11 cellular contexts compared by ENCODE assay signal in genomic region chr1:93584238-93585003, GRCh38.
A peak's percentile ranks its signal among the peaks of the same experiment; 100 is the strongest.
DNase-seq lines count a peak whose midpoint lies in the region; ATAC-seq, FAIRE-seq and TF ChIP-seq lines count a peak whose summit lies in the region.
"Had no signal": no experiment of that assay in that cellular context is flagged by ENCODE, and none has a peak within 500 bp of the region (broad histone marks: within the 10 kb centered on the region; RNA-seq: fewer than 3 reads in every experiment).

No MANE protein-coding gene starts in this region.

- ATAC-seq in WTC11 (no peak), HG03342 (IDR thresholded peaks at IDR 0.05; ENCODE audit: unreplicated experiment) (no peak)

- no peaks in the 10 kb centered on the region for H3K27me3 Mint-ChIP-seq in WTC11 (ENCODE audit: low read depth)
- peaks cover 6% of the 10 kb centered on the region for H3K27me3 Mint-ChIP-seq in nephron progenitor cell (ENCODE audit: low read depth, poor library complexity)
- H3K27me3 Mint-ChIP-seq in immature natural killer cell (ENCODE audit: low read depth in 3 of 3): peaks cover 0 to 2% (median 0%) of the 10 kb centered on the region in 3 donors

- H3K4me1 Mint-ChIP-seq in WTC11 (peaks cover 8% of the 10 kb centered on the region), nephron progenitor cell (peaks cover 34% of the 10 kb centered on the region), immature natural killer cell (peaks cover 8 to 10% of the 10 kb centered on the region in 2 donors)

- H3K4me3 Mint-ChIP-seq in WTC11 (no peak overlapping the region), nephron progenitor cell (no peak overlapping the region), immature natural killer cell (no peak overlapping the region)

- TF ChIP-seq POLR2A in GM12892 (IDR thresholded peaks at IDR 0.05; ENCODE audit: low read depth, low read length): no peak

- peaks cover 25% of the 10 kb centered on the region for H3K36me3 Mint-ChIP-seq in WTC11
- H3K36me3 Mint-ChIP-seq in nephron progenitor cell (ENCODE audit: low read depth): peaks cover 58% of the 10 kb centered on the region
- no peaks in the 10 kb centered on the region for H3K36me3 Mint-ChIP-seq in immature natural killer cell

- H3K9me3 Mint-ChIP-seq in WTC11: no peaks in the 10 kb centered on the region
- H3K9me3 Mint-ChIP-seq in nephron progenitor cell: no peaks in the 10 kb centered on the region
- no peaks in the 10 kb centered on the region for H3K9me3 Mint-ChIP-seq in immature natural killer cell

- CTCF ChIA-PET in WTC11 (lab: Charles Lee): interaction anchor here (0.8 to 1.2 kb wide), 2 partner anchors 230 to 280 kb away, joined by 3 read pairs; no protein-coding TSS in a partner anchor
- CTCF ChIA-PET in GM10248 (lab: Yijun Ruan, JAX): no interaction called here

- TF ChIP-seq CTCF in WTC11 (IDR thresholded peaks at IDR 0.05): no peak
- no peak for TF ChIP-seq CTCF in fibroblast of villous mesenchyme (IDR thresholded peaks at IDR 0.05; ENCODE audit: insufficient read depth, low read depth, low read length)
- TF ChIP-seq CTCF in nephron progenitor cell (IDR thresholded peaks at IDR 0.05): no peak
- TF ChIP-seq CTCF in GM10248 (IDR thresholded peaks at IDR 0.05; ENCODE audit: control extremely low read depth, extremely low read depth, low read depth, missing control alignments): no peak

- H3K4me3 ChIP-seq in fibroblast of villous mesenchyme (ENCODE audit: low read depth, low read length): no peak overlapping the region

- peak overlapping the region; percentile 88 for H3K27ac Mint-ChIP-seq in WTC11
- H3K27ac Mint-ChIP-seq in nephron progenitor cell: peak overlapping the region; percentile 29
- H3K27ac Mint-ChIP-seq in immature natural killer cell: no peak overlapping the region

- DNase-seq in WTC11 (ENCODE audit: low spot score) (no peak), fibroblast of villous mesenchyme (ENCODE audit: low read depth) (peak; percentile 76), nephron progenitor cell (no peak), ureter (ENCODE audit: low spot score) (peak; percentile 40), immature natural killer cell (no peak), GM12892 (ENCODE audit: insufficient read length) (no peak), GM10248 (ENCODE audit: extremely low spot score) (no peak)
- DNase-seq: NCI-H1417 treated with DMSO at 0.1 percent for 48 hours; stimulated activated CD4-positive, alpha-beta T cell treated with anti-CD3 and anti-CD28 coated beads, Interleukin-15, amount 100 ng/mL, for 24 hours; stimulated activated naive CD4-positive, alpha-beta T cell treated with Interleukin-2 at 50 U/mL for 16 hours had no signal

- POLR2A ChIA-PET in WTC11 (lab: Charles Lee): no interaction called here
- POLR2A ChIA-PET in GM10248 (lab: Yijun Ruan, JAX): no interaction called here

- FAIRE-seq in GM12892 (lab: Jason Lieb, UNC): no peak

TF ChIP-seq in WTC11, 78 proteins besides CTCF, POLR2A, EP300 and RAD21:
- no peak for TF ChIP-seq TCF7 (CRISPR knock-in tag; IDR thresholded peaks at IDR 0.05; ENCODE audit: low read depth)
- TF ChIP-seq CBFB (CRISPR knock-in tag; IDR thresholded peaks at IDR 0.05; ENCODE audit: low read depth): no peak
- TF ChIP-seq PREB (CRISPR knock-in tag; IDR thresholded peaks at IDR 0.05; ENCODE audit: borderline replicate concordance): no peak
- no peak for TF ChIP-seq RORB (CRISPR knock-in tag; IDR thresholded peaks at IDR 0.05)
- TF ChIP-seq ZMAT4 (CRISPR knock-in tag; IDR thresholded peaks at IDR 0.05): no peak
- TF ChIP-seq TEAD4 (CRISPR knock-in tag; IDR thresholded peaks at IDR 0.05): no peak
- TF ChIP-seq USF2 (CRISPR knock-in tag; IDR thresholded peaks at IDR 0.05): no peak
- no peak for TF ChIP-seq ATF6 (CRISPR knock-in tag; IDR thresholded peaks at IDR 0.05)
- no peak for TF ChIP-seq NFYB (CRISPR knock-in tag; conservative IDR thresholded peaks at IDR 0.05; ENCODE audit: low read depth)
- no peak for TF ChIP-seq GRHL2 (CRISPR knock-in tag; IDR thresholded peaks at IDR 0.05; ENCODE audit: insufficient replicate concordance, severe bottlenecking)
- no peak for TF ChIP-seq ZNF263 (CRISPR knock-in tag; IDR thresholded peaks at IDR 0.05; ENCODE audit: low read depth)
- no peak for TF ChIP-seq CDX4 (CRISPR knock-in tag; IDR thresholded peaks at IDR 0.05; ENCODE audit: borderline replicate concordance)
- no peak for TF ChIP-seq AR (CRISPR knock-in tag; IDR thresholded peaks at IDR 0.05)
- no peak for TF ChIP-seq MYBL2 (CRISPR knock-in tag; IDR thresholded peaks at IDR 0.05)
- TF ChIP-seq SMAD3 (CRISPR knock-in tag; IDR thresholded peaks at IDR 0.05; ENCODE audit: borderline replicate concordance): no peak

Comparison
In these comparisons a context has a peak if more than half of its experiments do, and no peak if none do; other contexts are left out.
1. DNase-seq: peak in fibroblast of villous mesenchyme (single experiment) and ureter (single experiment); none in WTC11 (single experiment), nephron progenitor cell (single experiment), immature natural killer cell (0 of 3), GM12892 (single experiment) and GM10248 (single experiment).
2. H3K27ac Mint-ChIP-seq: peak in WTC11 (single experiment) and nephron progenitor cell (single experiment); none in immature natural killer cell (0 of 6).